21 cellular contexts compared by ENCODE assay signal in genomic region chr4:19386786-19387185, GRCh38.
"Had no signal": no experiment of that assay in that cellular context is flagged by ENCODE, and none has a peak within 500 bp of the region (broad histone marks: within the 10 kb centered on the region; RNA-seq: fewer than 3 reads in every experiment).

No MANE protein-coding gene starts in this region.

- H3K36me3 ChIP-seq: gastrocnemius medialis, heart right ventricle, left ventricle myocardium inferior, right atrium auricular region, tibial artery had no signal

- H3K27me3 ChIP-seq: dorsolateral prefrontal cortex, gastrocnemius medialis, heart right ventricle, right atrium auricular region, tibial artery had no signal

- H3K9me3 Mint-ChIP-seq: endodermal cell had no signal

- H3K27ac Mint-ChIP-seq: activated naive CD8-positive, alpha-beta T cell treated with anti-CD3 and anti-CD28 coated beads, Interleukin-2, amount 10 ng/mL, durations not matched to agents 7 days and 5 days; activated T-helper 1 cell treated with anti-CD3 and anti-CD28 coated beads, Interleukin-12 subunit alpha, Interleukin-12 subunit beta, Interleukin-2, Interleukin-4 antibody, amounts not matched to agents 30 ng/mL and 10 ng/mL and 1 ng/mL, durations not matched to agents 14 hours and 24 hours and 36 hours; endodermal cell; natural killer cell treated with Interleukin-12 subunit alpha and Interleukin-12 subunit beta and Interleukin-15 and Interleukin-18, amount 100 ng/mL, for 72 hours; stimulated activated naive B cell treated with anti-CD40 and anti-IgM and Interleukin-4, amounts not matched to agents 10 μg/mL and 1 μg/mL and 100 μg/mL, for 72 hours; T-helper 2 cell treated with Interferon-gamma antibody and Interleukin-4, amounts not matched to agents 5 μg/mL and 100 μg/mL, for 36 hours had no signal

- DNase-seq: activated CD4-positive, CD25-positive, alpha-beta regulatory T cell treated with anti-CD3 and anti-CD28 coated beads, Interleukin-2, amount 50 U/mL, for 72 hours; activated naive CD4-positive, alpha-beta T cell; activated naive CD8-positive, alpha-beta T cell treated with anti-CD3 and anti-CD28 coated beads, Interleukin-2, amount 10 ng/mL, durations not matched to agents 7 days and 5 days; anterior cingulate cortex; dorsolateral prefrontal cortex; endodermal cell; gastrocnemius medialis; heart right ventricle; left ventricle myocardium inferior; mesendoderm; nucleus accumbens; stimulated activated CD4-positive, alpha-beta T cell treated with anti-CD3 and anti-CD28 coated beads, Interleukin-15, amount 100 ng/mL, for 24 hours; stimulated activated CD4-positive, alpha-beta T cell treated with anti-CD3 and anti-CD28 coated beads, Interleukin-4, amount 100 ng/mL, for 1 hour; stimulated activated naive B cell treated with anti-CD40 and anti-IgM and Interleukin-4, amounts not matched to agents 10 μg/mL and 1 μg/mL and 100 μg/mL, for 72 hours; tibial artery had no signal

- H3K4me1 Mint-ChIP-seq: activated naive CD8-positive, alpha-beta T cell treated with anti-CD3 and anti-CD28 coated beads, Interleukin-2, amount 10 ng/mL, durations not matched to agents 7 days and 5 days; endodermal cell; stimulated activated naive B cell treated with anti-CD40 and anti-IgM and Interleukin-4, amounts not matched to agents 10 μg/mL and 1 μg/mL and 100 μg/mL, for 72 hours had no signal

- H3K4me3 Mint-ChIP-seq: activated naive CD8-positive, alpha-beta T cell treated with anti-CD3 and anti-CD28 coated beads, Interleukin-2, amount 10 ng/mL, durations not matched to agents 7 days and 5 days; activated T-helper 1 cell treated with anti-CD3 and anti-CD28 coated beads, Interleukin-12 subunit alpha, Interleukin-12 subunit beta, Interleukin-2, Interleukin-4 antibody, amounts not matched to agents 30 ng/mL and 10 ng/mL and 1 ng/mL, durations not matched to agents 14 hours and 24 hours and 36 hours; endodermal cell; natural killer cell treated with Interleukin-12 subunit alpha and Interleukin-12 subunit beta and Interleukin-15 and Interleukin-18, amount 100 ng/mL, for 72 hours; stimulated activated naive B cell treated with anti-CD40 and anti-IgM and Interleukin-4, amounts not matched to agents 10 μg/mL and 1 μg/mL and 100 μg/mL, for 72 hours; T-helper 2 cell treated with Interferon-gamma antibody and Interleukin-4, amounts not matched to agents 5 μg/mL and 100 μg/mL, for 36 hours had no signal

- H3K9me3 ChIP-seq: gastrocnemius medialis, right atrium auricular region, tibial artery had no signal

- H3K27ac ChIP-seq: dorsolateral prefrontal cortex, gastrocnemius medialis, heart right ventricle, left ventricle myocardium inferior, right atrium auricular region, tibial artery had no signal

- FAIRE-seq: bronchial epithelial cell, islet of Langerhans had no signal

- H3K27me3 Mint-ChIP-seq: activated naive CD8-positive, alpha-beta T cell treated with anti-CD3 and anti-CD28 coated beads, Interleukin-2, amount 10 ng/mL, durations not matched to agents 7 days and 5 days; natural killer cell treated with Interleukin-12 subunit alpha and Interleukin-12 subunit beta and Interleukin-15 and Interleukin-18, amount 100 ng/mL, for 72 hours; stimulated activated naive B cell treated with anti-CD40 and anti-IgM and Interleukin-4, amounts not matched to agents 10 μg/mL and 1 μg/mL and 100 μg/mL, for 72 hours had no signal

- H3K4me1 ChIP-seq: gastrocnemius medialis, heart right ventricle, left ventricle myocardium inferior, right atrium auricular region, tibial artery had no signal

- H3K4me3 ChIP-seq: dorsolateral prefrontal cortex, gastrocnemius medialis, heart right ventricle, left ventricle myocardium inferior, right atrium auricular region, tibial artery had no signal

- H3K36me3 Mint-ChIP-seq: activated naive CD8-positive, alpha-beta T cell treated with anti-CD3 and anti-CD28 coated beads, Interleukin-2, amount 10 ng/mL, durations not matched to agents 7 days and 5 days; stimulated activated naive B cell treated with anti-CD40 and anti-IgM and Interleukin-4, amounts not matched to agents 10 μg/mL and 1 μg/mL and 100 μg/mL, for 72 hours had no signal
